ENCODE assay signal across 13 cellular contexts in genomic region chr6:153099636-153100035, GRCh38. TPM values are rescaled to one million over a fixed set of nuclear protein-coding genes. Genes with fewer than 3 reads are reported as not detected.
A peak's percentile ranks its signal among the peaks of the same experiment; 100 is the strongest.
DNase-seq lines count a peak whose midpoint lies in the region; ATAC-seq and TF ChIP-seq lines count a peak whose summit lies in the region.
"Had no signal": no experiment of that assay in that cellular context is flagged by ENCODE, and none has a peak within 500 bp of the region (broad histone marks: within the 10 kb centered on the region; RNA-seq: fewer than 3 reads in every experiment).

No MANE protein-coding gene starts in this region.

- DNase-seq in GM12865 (ENCODE audit: low read depth), result peak; percentile 21
- DNase-seq in OCI-M1 (lab: John Stamatoyannopoulos, UW), result peak; percentile 82
- no peak for DNase-seq in hepatic stellate cell (ENCODE audit: low spot score)
- no peak for DNase-seq in glutamatergic neuron
- DNase-seq in adrenal gland, result no peak
- no peak for DNase-seq in effector CD8-positive, alpha-beta T cell (lab: John Stamatoyannopoulos, UW)
- DNase-seq: DMS53, NCI-H69 had no signal

- peaks cover 1% of the 10 kb centered on the region for H3K9me3 Mint-ChIP-seq in glutamatergic neuron (ENCODE audit: unreplicated experiment)
- H3K9me3 Mint-ChIP-seq: stimulated activated memory B cell treated with anti-CD40 and anti-IgM and Interleukin-4, amounts not matched to agents 10 μg/mL and 1 μg/mL and 100 μg/mL, for 72 hours had no signal

- no peaks in the 10 kb centered on the region for H3K27me3 ChIP-seq in adrenal gland
- H3K27me3 ChIP-seq: vagina had no signal

- intact Hi-C loops in adrenal gland (cut with DNase I), result no loop called here

- no peak for TF ChIP-seq CTCF in GM12865 (IDR thresholded peaks at IDR 0.05; ENCODE audit: insufficient read depth, low read depth, low read length, missing control alignments)
- no peak for TF ChIP-seq CTCF in glutamatergic neuron (IDR thresholded peaks at IDR 0.05; ENCODE audit: partially characterized antibody, unreplicated experiment)
- TF ChIP-seq CTCF in adrenal gland (IDR thresholded peaks at IDR 0.05), result no peak

- no peaks in the 10 kb centered on the region for H3K36me3 ChIP-seq in adrenal gland (replicated peaks in 1 of 2)
- H3K36me3 ChIP-seq: vagina had no signal

- 71 to 84% (median 77%) methylated on average over 3 of the region's 3 CpGs for WGBS in adrenal gland, 4 donors

- peak; percentile 82 for ATAC-seq in GM19467 (IDR thresholded peaks at IDR 0.05; ENCODE audit: unreplicated experiment)
- peak; percentile 64 for ATAC-seq in HG03095 (IDR thresholded peaks at IDR 0.05; ENCODE audit: unreplicated experiment)
- ATAC-seq: HCT116; stimulated activated memory B cell treated with anti-CD40 and anti-IgM and Interleukin-4, amounts not matched to agents 10 μg/mL and 1 μg/mL and 100 μg/mL, for 72 hours had no signal

- no peak overlapping the region for H3K27ac ChIP-seq in adrenal gland
- H3K27ac ChIP-seq: vagina had no signal

- no peaks in the 10 kb centered on the region for H3K9me3 ChIP-seq in adrenal gland (replicated peaks in 1 of 3)
- H3K9me3 ChIP-seq: vagina had no signal

- H3K4me3 Mint-ChIP-seq in glutamatergic neuron (ENCODE audit: unreplicated experiment), result no peak overlapping the region
- H3K4me3 Mint-ChIP-seq: stimulated activated memory B cell treated with anti-CD40 and anti-IgM and Interleukin-4, amounts not matched to agents 10 μg/mL and 1 μg/mL and 100 μg/mL, for 72 hours had no signal

- H3K27ac Mint-ChIP-seq in glutamatergic neuron (ENCODE audit: unreplicated experiment), result no peak overlapping the region
- H3K27ac Mint-ChIP-seq: stimulated activated memory B cell treated with anti-CD40 and anti-IgM and Interleukin-4, amounts not matched to agents 10 μg/mL and 1 μg/mL and 100 μg/mL, for 72 hours had no signal

- no peak overlapping the region for H3K4me3 ChIP-seq in GM12865 (ENCODE audit: low read depth, low read length)
- H3K4me3 ChIP-seq in adrenal gland, result no peak overlapping the region
- H3K4me3 ChIP-seq: vagina had no signal

- no peak for TF ChIP-seq POLR2A in adrenal gland (IDR thresholded peaks at IDR 0.05)

- no peaks in the 10 kb centered on the region for H3K4me1 ChIP-seq in adrenal gland (replicated peaks in 1 of 2)
- H3K4me1 ChIP-seq: vagina had no signal

- H3K4me1 Mint-ChIP-seq in glutamatergic neuron (ENCODE audit: low read depth, unreplicated experiment), result peaks cover 9% of the 10 kb centered on the region
- H3K4me1 Mint-ChIP-seq: stimulated activated memory B cell treated with anti-CD40 and anti-IgM and Interleukin-4, amounts not matched to agents 10 μg/mL and 1 μg/mL and 100 μg/mL, for 72 hours had no signal

- H3K27me3 Mint-ChIP-seq in glutamatergic neuron (ENCODE audit: unreplicated experiment), result no peaks in the 10 kb centered on the region
- H3K27me3 Mint-ChIP-seq: stimulated activated memory B cell treated with anti-CD40 and anti-IgM and Interleukin-4, amounts not matched to agents 10 μg/mL and 1 μg/mL and 100 μg/mL, for 72 hours had no signal

- no peaks in the 10 kb centered on the region for H3K36me3 Mint-ChIP-seq in glutamatergic neuron (ENCODE audit: unreplicated experiment)
- H3K36me3 Mint-ChIP-seq: stimulated activated memory B cell treated with anti-CD40 and anti-IgM and Interleukin-4, amounts not matched to agents 10 μg/mL and 1 μg/mL and 100 μg/mL, for 72 hours had no signal

RNA-seq across cellular contexts. Expression of gene RGS17, which starts 31.4 kb away (rescaled TPM):
- total RNA-seq in glutamatergic neuron (ENCODE audit: unreplicated experiment) (11.5 TPM), adrenal gland (under 1 TPM in 3 of 8 donors, not detected in 5; under 0.01 to 0.39 (median 0.04) TPM)
- polyA plus RNA-seq in adrenal gland, result under 1 TPM; 0.10 to 0.29 (median 0.16) TPM

Comparison
In these comparisons a context has a peak if more than half of its experiments do, and no peak if none do; other contexts are left out.
1. DNase-seq: peak in GM12865 (single experiment) and OCI-M1 (single experiment); none in hepatic stellate cell (single experiment), glutamatergic neuron (single experiment), adrenal gland (0 of 7) and effector CD8-positive, alpha-beta T cell (single experiment).